Comparison of ENCODE assay signal across 9 cellular contexts in the genomic region with DNA sequence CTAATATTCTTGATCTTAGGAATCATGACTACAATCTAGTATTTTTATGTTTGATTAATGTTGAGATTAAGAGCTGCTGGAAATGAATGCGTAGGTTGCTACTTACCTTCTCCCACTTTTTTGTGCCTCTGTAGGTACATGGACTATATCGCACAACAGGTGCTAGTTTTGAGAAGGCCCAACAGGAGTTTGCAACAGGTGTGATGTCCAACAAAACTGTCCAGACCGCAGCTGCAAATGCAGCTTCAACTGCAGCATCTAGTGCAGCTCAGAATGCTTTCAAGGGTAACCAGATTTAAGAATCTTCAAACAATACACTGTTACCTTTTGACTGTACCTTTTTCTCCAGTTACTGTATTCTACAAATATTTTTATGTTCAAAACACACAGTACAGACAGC.
"Had no signal": no experiment of that assay in that cellular context is flagged by ENCODE, and none has a peak within 500 bp of the region (broad histone marks: within the 10 kb centered on the region; RNA-seq: fewer than 3 reads in every experiment).

No MANE protein-coding gene starts in this region.

- FAIRE-seq: HepG2, HTR-8/SVneo, K562 had no signal

- H3K4me2 ChIP-seq: KMS-11 had no signal

- H3K27ac ChIP-seq: HL-60, KMS-11 had no signal

- H3K4me3 Mint-ChIP-seq: IgD-negative memory B cell had no signal

- H3K27me3 Mint-ChIP-seq: IgD-negative memory B cell had no signal

- H3K27ac Mint-ChIP-seq: IgD-negative memory B cell had no signal

- DNase-seq: IMR-90, KBM-7, KG1 had no signal

- H3K4me3 ChIP-seq: K562 had no signal

- H3K9me3 Mint-ChIP-seq: IgD-negative memory B cell had no signal

- ATAC-seq: HepG2, K562 had no signal

- H3K4me1 Mint-ChIP-seq: IgD-negative memory B cell had no signal

- H3K9ac ChIP-seq: KMS-11 had no signal
